In genomic region chr4:136156947-136157346, GRCh38 we compare ENCODE assay signal across 30 cellular contexts.
"Had no signal": no experiment of that assay in that cellular context is flagged by ENCODE, and none has a peak within 500 bp of the region (broad histone marks: within the 10 kb centered on the region; RNA-seq: fewer than 3 reads in every experiment).

No MANE protein-coding gene starts in this region.

- H3K36me3 Mint-ChIP-seq: naive B cell; natural killer cell treated with Interleukin-12 subunit alpha and Interleukin-12 subunit beta and Interleukin-15 and Interleukin-18, amount 100 ng/mL, for 72 hours; stimulated activated effector memory CD8-positive, alpha-beta T cell treated with anti-CD3 and anti-CD28 coated beads, Interleukin-12 subunit alpha, Interleukin-12 subunit beta, amount 100 ng/mL, for 72 hours; type B pancreatic cell had no signal

- H3K27ac ChIP-seq: dorsolateral prefrontal cortex, epithelial cell of prostate, gastrocnemius medialis, hepatocyte, left lung, prostate gland, right atrium auricular region, sigmoid colon, testis, tibial artery had no signal

- H3K4me2 ChIP-seq: hepatocyte had no signal

- H2AFZ ChIP-seq: hepatocyte had no signal

- FAIRE-seq: islet of Langerhans had no signal

- H3K4me1 Mint-ChIP-seq: mesothelial cell of epicardium; naive B cell; neural crest cell; stimulated activated effector memory CD8-positive, alpha-beta T cell treated with anti-CD3 and anti-CD28 coated beads, Interleukin-12 subunit alpha, Interleukin-12 subunit beta, amount 100 ng/mL, for 72 hours had no signal

- DNase-seq: cortex of kidney; dorsolateral prefrontal cortex; effector CD4-positive, alpha-beta T cell; endodermal cell; foreskin fibroblast; gastrocnemius medialis; head of caudate nucleus; left cardiac atrium; left lung; mesenchymal stem cell; mucosa of descending colon; naive B cell; sigmoid colon; stimulated activated CD4-positive, alpha-beta T cell treated with anti-CD3 and anti-CD28 coated beads, Interleukin-2, amount 100 ng/mL, for 24 hours; stimulated activated CD4-positive, alpha-beta T cell treated with anti-CD3 and anti-CD28 coated beads, Interleukin-4, amount 100 ng/mL, for 24 hours; stimulated activated naive CD4-positive, alpha-beta T cell treated with Interleukin-2 at 50 U/mL for 16 hours; substantia nigra; testis; tibial artery had no signal

- H3K27ac Mint-ChIP-seq: endodermal cell; mesothelial cell of epicardium; naive B cell; natural killer cell treated with Interleukin-12 subunit alpha and Interleukin-12 subunit beta and Interleukin-15 and Interleukin-18, amount 100 ng/mL, for 72 hours; stimulated activated effector memory CD8-positive, alpha-beta T cell treated with anti-CD3 and anti-CD28 coated beads, Interleukin-12 subunit alpha, Interleukin-12 subunit beta, amount 100 ng/mL, for 72 hours; type B pancreatic cell had no signal

- H3K27me3 ChIP-seq: dorsolateral prefrontal cortex, gastrocnemius medialis, hepatocyte, left lung, right atrium auricular region, sigmoid colon, testis, tibial artery had no signal

- H3K4me3 Mint-ChIP-seq: endodermal cell; mesothelial cell of epicardium; naive B cell; natural killer cell treated with Interleukin-12 subunit alpha and Interleukin-12 subunit beta and Interleukin-15 and Interleukin-18, amount 100 ng/mL, for 72 hours; neural crest cell; stimulated activated effector memory CD8-positive, alpha-beta T cell treated with anti-CD3 and anti-CD28 coated beads, Interleukin-12 subunit alpha, Interleukin-12 subunit beta, amount 100 ng/mL, for 72 hours; type B pancreatic cell had no signal

- H3K4me1 ChIP-seq: gastrocnemius medialis, left lung, prostate gland, right atrium auricular region, sigmoid colon, testis, tibial artery had no signal

- H3K27me3 Mint-ChIP-seq: naive B cell; natural killer cell treated with Interleukin-12 subunit alpha and Interleukin-12 subunit beta and Interleukin-15 and Interleukin-18, amount 100 ng/mL, for 72 hours; type B pancreatic cell had no signal

- H3K79me2 ChIP-seq: hepatocyte had no signal

- H3K9me3 ChIP-seq: gastrocnemius medialis, left lung, prostate gland, right atrium auricular region, sigmoid colon, testis, tibial artery had no signal

- H3K4me3 ChIP-seq: dorsolateral prefrontal cortex, gastrocnemius medialis, hepatocyte, left lung, mucosa of descending colon, prostate gland, right atrium auricular region, sigmoid colon, testis, tibial artery had no signal

- ATAC-seq: esophagus mucosa; gastrocnemius medialis; left cardiac atrium; left lung; mucosa of descending colon; natural killer cell treated with Interleukin-12 subunit alpha and Interleukin-12 subunit beta and Interleukin-15 and Interleukin-18, amount 100 ng/mL, for 72 hours; stimulated activated effector memory CD8-positive, alpha-beta T cell treated with anti-CD3 and anti-CD28 coated beads, Interleukin-12 subunit alpha, Interleukin-12 subunit beta, amount 100 ng/mL, for 72 hours had no signal

- H3K36me3 ChIP-seq: gastrocnemius medialis, left lung, prostate gland, right atrium auricular region, sigmoid colon, tibial artery had no signal
